Comparison of ENCODE assay signal across 24 cellular contexts in genomic region chr6:169387809-169388383, GRCh38.
"Had no signal": no experiment of that assay in that cellular context is flagged by ENCODE, and none has a peak within 500 bp of the region (broad histone marks: within the 10 kb centered on the region; RNA-seq: fewer than 3 reads in every experiment).

No MANE protein-coding gene starts in this region.

- H3K4me1 ChIP-seq: adrenal gland had no signal

- DNase-seq: activated B cell treated with CpG ODN at 0.5 μM for 24 hours; activated CD4-positive, alpha-beta memory T cell treated with anti-CD3 and anti-CD28 coated beads for 36 hours; activated CD4-positive, alpha-beta T cell treated with anti-CD3 and anti-CD28 coated beads for 1 hour; activated CD4-positive, alpha-beta T cell treated with anti-CD3 and anti-CD28 coated beads, Interleukin-2, amount 10 ng/mL, durations not matched to agents 7 days and 5 days; activated CD8-positive, alpha-beta memory T cell treated with anti-CD3 and anti-CD28 coated beads, Interleukin-2, amount 50 U/mL, for 48 hours; activated naive CD4-positive, alpha-beta T cell treated with anti-CD3 and anti-CD28 coated beads, Interleukin-2, amount 50 U/mL, for 16 hours; activated naive CD8-positive, alpha-beta T cell treated with anti-CD3 and anti-CD28 coated beads, Interleukin-2, amount 10 ng/mL, durations not matched to agents 7 days and 5 days; activated T-cell treated with anti-CD3 and anti-CD28 coated beads, Interleukin-2, amount 50 U/mL, for 1 hour; adrenal gland; anterior cingulate cortex; MM.1S; NCI-H1105; NCI-H1436; NCI-H1694 treated with DMSO at 0.1 percent for 48 hours; NCI-H2029 treated with DMSO at 0.1 percent for 48 hours; NCI-H345; NCI-H510A; NCI-H526 treated with DMSO at 0.1 percent for 48 hours; NCI-H82; SIG-M5; T-helper 17 cell; T1000 had no signal

- H3K4me3 ChIP-seq: adrenal gland had no signal

- ATAC-seq: T-helper 17 cell had no signal

- H3K27ac ChIP-seq: adrenal gland had no signal

- H3K27me3 ChIP-seq: adrenal gland had no signal

- H3K27me3 Mint-ChIP-seq: activated CD4-positive, alpha-beta T cell treated with anti-CD3 and anti-CD28 coated beads, Interleukin-2, amount 10 ng/mL, durations not matched to agents 7 days and 5 days had no signal

- H3K4me3 Mint-ChIP-seq: activated B cell treated with CpG ODN at 0.5 μM for 24 hours; activated CD4-positive, alpha-beta memory T cell treated with anti-CD3 and anti-CD28 coated beads for 36 hours; activated CD4-positive, alpha-beta T cell treated with anti-CD3 and anti-CD28 coated beads, Interleukin-2, amount 10 ng/mL, durations not matched to agents 7 days and 5 days; activated naive CD8-positive, alpha-beta T cell treated with anti-CD3 and anti-CD28 coated beads, Interleukin-2, amount 10 ng/mL, durations not matched to agents 7 days and 5 days; T-helper 17 cell had no signal

- H3K4me1 Mint-ChIP-seq: activated B cell treated with CpG ODN at 0.5 μM for 24 hours; activated CD4-positive, alpha-beta T cell treated with anti-CD3 and anti-CD28 coated beads, Interleukin-2, amount 10 ng/mL, durations not matched to agents 7 days and 5 days; T-helper 17 cell had no signal

- H3K27ac Mint-ChIP-seq: activated B cell treated with CpG ODN at 0.5 μM for 24 hours; activated CD4-positive, alpha-beta memory T cell treated with anti-CD3 and anti-CD28 coated beads for 36 hours; activated CD4-positive, alpha-beta T cell treated with anti-CD3 and anti-CD28 coated beads, Interleukin-2, amount 10 ng/mL, durations not matched to agents 7 days and 5 days; activated naive CD8-positive, alpha-beta T cell treated with anti-CD3 and anti-CD28 coated beads, Interleukin-2, amount 10 ng/mL, durations not matched to agents 7 days and 5 days; T-helper 17 cell had no signal

- FAIRE-seq: bronchial epithelial cell, TTC549 had no signal

- H3K36me3 ChIP-seq: adrenal gland had no signal

- H3K36me3 Mint-ChIP-seq: activated CD4-positive, alpha-beta memory T cell treated with anti-CD3 and anti-CD28 coated beads for 36 hours had no signal
